In genomic region chr3:60364475-60364874, GRCh38 we compare ENCODE assay signal across 1 cellular context.
TF ChIP-seq lines count a peak whose summit lies in the region.

No MANE protein-coding gene starts in this region.

TF ChIP-seq in IMR-90, 13 proteins besides CTCF, POLR2A, EP300 and RAD21 (continued from another document):
- TF ChIP-seq MXI1 (IDR thresholded peaks at IDR 0.05; ENCODE audit: borderline replicate concordance, low read depth, low read length) = no peak
- no peak for TF ChIP-seq CHD1 (IDR thresholded peaks at IDR 0.05; ENCODE audit: low read depth, low read length)
- TF ChIP-seq BHLHE40 (IDR thresholded peaks at IDR 0.05; ENCODE audit: low read depth, low read length) = no peak
- no peak for TF ChIP-seq USF2 (IDR thresholded peaks at IDR 0.05; ENCODE audit: low read depth, low read length)
- no peak for TF ChIP-seq FOS (IDR thresholded peaks at IDR 0.05; ENCODE audit: low read depth, low read length)
- no peak for TF ChIP-seq NFE2L2 (IDR thresholded peaks at IDR 0.05; ENCODE audit: low read depth, low read length)
TF ChIP-seq in IMR-90: peak in this region for 0.
